ENCODE assay signal across 23 cellular contexts in genomic region chr17:1273492-1274242, GRCh38. TPM values are rescaled to one million over a fixed set of nuclear protein-coding genes. Genes with fewer than 3 reads are reported as not detected.
DNase-seq lines count a peak whose midpoint lies in the region; ATAC-seq and TF ChIP-seq lines count a peak whose summit lies in the region.
"Had no signal": no experiment of that assay in that cellular context is flagged by ENCODE, and none has a peak within 500 bp of the region (broad histone marks: within the 10 kb centered on the region; RNA-seq: fewer than 3 reads in every experiment).

No MANE protein-coding gene starts in this region.

- H3K9me3 Mint-ChIP-seq in H9 = no peaks in the 10 kb centered on the region; a peak in 1 of 5 replicates
- no peaks in the 10 kb centered on the region for H3K9me3 Mint-ChIP-seq in naive B cell
- no peaks in the 10 kb centered on the region for H3K9me3 Mint-ChIP-seq in stimulated activated naive B cell treated with anti-CD40 and anti-IgM and Interleukin-4, amounts not matched to agents 10 μg/mL and 1 μg/mL and 100 μg/mL, for 72 hours
- H3K9me3 Mint-ChIP-seq: CD4-positive, alpha-beta T cell had no signal

- no peak overlapping the region for H2BK20ac ChIP-seq in H9 (ENCODE audit: low read depth, low read length, poor library complexity, severe bottlenecking)

- no peaks in the 10 kb centered on the region for H3K23me2 ChIP-seq in H9 (ENCODE audit: insufficient read length, low read depth, low read length, poor library complexity, severe bottlenecking)

- no peak overlapping the region for H4K5ac ChIP-seq in H9 (ENCODE audit: insufficient read length, low read depth, low read length)

- H3K27ac Mint-ChIP-seq in H9 (no peak overlapping the region), naive B cell (peak overlapping the region in 2 of 6 donors; percentile 1 to 9)
- H3K27ac Mint-ChIP-seq in stimulated activated naive B cell treated with anti-CD40 and anti-IgM and Interleukin-4, amounts not matched to agents 10 μg/mL and 1 μg/mL and 100 μg/mL, for 72 hours = no peak overlapping the region
- H3K27ac Mint-ChIP-seq: CD4-positive, alpha-beta T cell had no signal

- no peaks in the 10 kb centered on the region for H3K79me1 ChIP-seq in H9 (ENCODE audit: insufficient read depth, low read depth, low read length, poor library complexity, severe bottlenecking)

- H3K9me3 ChIP-seq in H9 (ENCODE audit: control insufficient read depth, low read depth, low read length) (no peaks in the 10 kb centered on the region), BE2C (no peaks in the 10 kb centered on the region)
- H3K9me3 ChIP-seq in effector memory CD4-positive, alpha-beta T cell (ENCODE audit: control insufficient read depth, low read length) = no peaks in the 10 kb centered on the region

- H3K36me3 ChIP-seq in BE2C = no peaks in the 10 kb centered on the region
- no peaks in the 10 kb centered on the region for H3K36me3 ChIP-seq in effector memory CD4-positive, alpha-beta T cell (ENCODE audit: control insufficient read depth, insufficient read depth, low read length)

- H3K4me3 Mint-ChIP-seq in H9 = no peak overlapping the region
- H3K4me3 Mint-ChIP-seq in naive B cell = peak overlapping the region in 1 of 8 donors; percentile 14
- H3K4me3 Mint-ChIP-seq in stimulated activated naive B cell treated with anti-CD40 and anti-IgM and Interleukin-4, amounts not matched to agents 10 μg/mL and 1 μg/mL and 100 μg/mL, for 72 hours = no peak overlapping the region
- H3K4me3 Mint-ChIP-seq: CD4-positive, alpha-beta T cell had no signal

- H3K18ac ChIP-seq in H9 (ENCODE audit: insufficient read length, low read depth, low read length) = no peak overlapping the region

- no peak overlapping the region for H2AK5ac ChIP-seq in H9 (ENCODE audit: insufficient read length, low read length)

- intact Hi-C loops in posterior cingulate gyrus (cut with DNase I) = no loop called here

- H3K9ac ChIP-seq in H9 (ENCODE audit: extremely low read depth, insufficient read length, low read length) = no peak overlapping the region

- H3K27me3 Mint-ChIP-seq in H9 (ENCODE audit: low read depth) = peaks cover 18% of the 10 kb centered on the region
- peaks cover 14 to 58% (median 15%) of the 10 kb centered on the region in 3 donors for H3K27me3 Mint-ChIP-seq in naive B cell
- H3K27me3 Mint-ChIP-seq in stimulated activated naive B cell treated with anti-CD40 and anti-IgM and Interleukin-4, amounts not matched to agents 10 μg/mL and 1 μg/mL and 100 μg/mL, for 72 hours = peaks cover 26 to 50% of the 10 kb centered on the region in 2 donors

- no peak for TF ChIP-seq CTCF in H9 (conservative IDR thresholded peaks at IDR 0.05)
- TF ChIP-seq CTCF in BE2C (IDR thresholded peaks at IDR 0.05; ENCODE audit: low read depth, low read length) = no peak

- WGBS in H9 (ENCODE audit: extremely low coverage, insufficient read length, low lambda C conversion rate) = no CpG with 5 or more reads among the region's 13 CpGs

- no peaks in the 10 kb centered on the region for H4K20me1 ChIP-seq in H9 (ENCODE audit: control insufficient read depth, insufficient read depth, insufficient read length)

- no peaks in the 10 kb centered on the region for H3K79me2 ChIP-seq in H9 (ENCODE audit: insufficient read depth, low read length)

- H2BK15ac ChIP-seq in H9 (ENCODE audit: low read depth, low read length) = no peak overlapping the region

- no peaks in the 10 kb centered on the region for H3K27me3 ChIP-seq in H9 (ENCODE audit: insufficient read depth, low read length)
- H3K27me3 ChIP-seq in BE2C = no peaks in the 10 kb centered on the region
- H3K27me3 ChIP-seq in effector memory CD4-positive, alpha-beta T cell (replicated peaks; ENCODE audit: control insufficient read depth, insufficient read depth, low read length, poor library complexity, severe bottlenecking) = no peaks in the 10 kb centered on the region

- no peak overlapping the region for H3K56ac ChIP-seq in H9 (ENCODE audit: insufficient read length, low read depth, low read length)

- H2BK5ac ChIP-seq in H9 (ENCODE audit: insufficient read length, low read length) = no peak overlapping the region

- H3T11ph ChIP-seq in H9 (ENCODE audit: low read length) = no peak overlapping the region

- H3K36me3 Mint-ChIP-seq in H9 (ENCODE audit: insufficient read depth in 1 of 3, low read depth in 3 of 3) (no peaks in the 10 kb centered on the region), naive B cell (no peaks in the 10 kb centered on the region)
- H3K36me3 Mint-ChIP-seq in stimulated activated naive B cell treated with anti-CD40 and anti-IgM and Interleukin-4, amounts not matched to agents 10 μg/mL and 1 μg/mL and 100 μg/mL, for 72 hours = no peaks in the 10 kb centered on the region

- peaks cover 0 to 4% of the 10 kb centered on the region in 2 experiments; a peak in 2 of 4 replicates for H3K4me1 Mint-ChIP-seq in H9
- peaks cover 19 to 25% (median 24%) of the 10 kb centered on the region in 3 donors for H3K4me1 Mint-ChIP-seq in naive B cell
- peaks cover 13 to 28% of the 10 kb centered on the region in 2 donors for H3K4me1 Mint-ChIP-seq in stimulated activated naive B cell treated with anti-CD40 and anti-IgM and Interleukin-4, amounts not matched to agents 10 μg/mL and 1 μg/mL and 100 μg/mL, for 72 hours

- no peak overlapping the region for H2AFZ ChIP-seq in H9 (ENCODE audit: low read length)

- H3K4ac ChIP-seq in H9 (ENCODE audit: low read depth, low read length) = no peak overlapping the region

- H3K4me3 ChIP-seq in BE2C (ENCODE audit: low read depth, low read length) = no peak overlapping the region
- H3K4me3 ChIP-seq in effector memory CD4-positive, alpha-beta T cell (ENCODE audit: insufficient read depth, low read depth, low read length, poor library complexity, severe bottlenecking) = no peak overlapping the region
- H3K4me3 ChIP-seq: GM12878 had no signal

- no peak overlapping the region for H3K4me2 ChIP-seq in H9 (ENCODE audit: insufficient read depth, insufficient read length, low read length)

- no peak overlapping the region for H4K91ac ChIP-seq in H9 (ENCODE audit: insufficient read length, low read depth, low read length)

- DNase-seq in H9 (peak; percentile 23), RKO (ENCODE audit: low spot score) (peak; percentile 27), naive B cell (no peak), posterior cingulate gyrus (no peak), BE2C (no peak)
- DNase-seq in effector memory CD4-positive, alpha-beta T cell = no peak
- no peak for DNase-seq in stimulated activated naive B cell treated with anti-CD40 and anti-IgM and Interleukin-4, amounts not matched to agents 10 μg/mL and 1 μg/mL and 100 μg/mL, for 72 hours
- DNase-seq: AML-193; Calu3; CD4-positive, alpha-beta T cell; EL; GOT3; MM.1S; NCI-H1105; NCI-H1694 treated with DMSO at 0.1 percent for 48 hours; NCI-H748 treated with DMSO at 0.1 percent for 48 hours; PC-3; SIG-M5 had no signal

- H2BK120ac ChIP-seq in H9 (ENCODE audit: low read depth, low read length, poor library complexity, severe bottlenecking) = no peak overlapping the region

- H3K23ac ChIP-seq in H9 (ENCODE audit: insufficient read length, low read depth, low read length) = no peak overlapping the region

- ATAC-seq in naive B cell (ENCODE audit: low read depth in 2 of 2) = peak; percentile 76 to 80
- ATAC-seq in stimulated activated naive B cell treated with anti-CD40 and anti-IgM and Interleukin-4, amounts not matched to agents 10 μg/mL and 1 μg/mL and 100 μg/mL, for 72 hours (replicated peaks) = no peak
- ATAC-seq: GM12878, PC-3 had no signal

- no peak overlapping the region for H3K27ac ChIP-seq in H9 (ENCODE audit: insufficient read length, low read depth, low read length)
- H3K27ac ChIP-seq in effector memory CD4-positive, alpha-beta T cell (ENCODE audit: insufficient read depth, low read length, poor library complexity, severe bottlenecking) = no peak overlapping the region
- H3K27ac ChIP-seq: RWPE1 had no signal

- no peak overlapping the region for H2BK12ac ChIP-seq in H9 (ENCODE audit: insufficient read length, low read depth, low read length)

- H4K8ac ChIP-seq in H9 (replicated peaks; ENCODE audit: insufficient read length, low read depth, low read length) = no peak overlapping the region

- H3K4me1 ChIP-seq in H9 (ENCODE audit: insufficient read depth, low read length) (no peaks in the 10 kb centered on the region), BE2C (no peaks in the 10 kb centered on the region)
- H3K4me1 ChIP-seq in effector memory CD4-positive, alpha-beta T cell (ENCODE audit: control insufficient read depth, insufficient read depth, low read length, poor library complexity, severe bottlenecking) = peaks cover 6% of the 10 kb centered on the region

- no peak overlapping the region for H3K14ac ChIP-seq in H9 (ENCODE audit: insufficient read depth, low read length)

RNA-seq across cellular contexts. Expression of gene BHLHA9, which starts 3.4 kb away (rescaled TPM):
- not detected in 2 replicates for total RNA-seq in H9 (2021)
- not detected for polyA plus RNA-seq in naive B cell (ENCODE audit: low read depth in 6 of 6)
- polyA plus RNA-seq in BE2C (2012; ENCODE audit: insufficient read depth, insufficient read length, low read depth) = not detected
- total RNA-seq: Calu3; CD4-positive, alpha-beta T cell; GM12878; LHCN-M2; NCI-H460; PC-3; T-helper 1 cell treated with Interleukin-12 subunit alpha and Interleukin-12 subunit beta and Interleukin-4 antibody, amounts not matched to agents 30 ng/mL and 1 ng/mL, for 36 hours had no signal
- polyA plus RNA-seq: GM12878 had no signal

RNA-seq across cellular contexts. Expression of gene TRARG1, which starts 5.8 kb away (rescaled TPM):
- not detected in 2 replicates for total RNA-seq in H9 (2021)
- polyA plus RNA-seq in naive B cell (ENCODE audit: low read depth in 6 of 6) = not detected
- not detected for polyA plus RNA-seq in BE2C (2012; ENCODE audit: insufficient read depth, insufficient read length, low read depth)
- total RNA-seq: Calu3; CD4-positive, alpha-beta T cell; GM12878; LHCN-M2; NCI-H460; PC-3 had no signal
- polyA plus RNA-seq: GM12878 had no signal

Comparison
In these comparisons a context has a peak if more than half of its experiments do, and no peak if none do; other contexts are left out.
1. DNase-seq: peak in H9 (single experiment) and RKO (single experiment); none in naive B cell (single experiment), posterior cingulate gyrus (0 of 10), BE2C (single experiment), effector memory CD4-positive, alpha-beta T cell (0 of 3) and stimulated activated naive B cell treated with anti-CD40 and anti-IgM and Interleukin-4, amounts not matched to agents 10 μg/mL and 1 μg/mL and 100 μg/mL, for 72 hours (single experiment).
2. ATAC-seq: peak in naive B cell (2 of 2); none in stimulated activated naive B cell treated with anti-CD40 and anti-IgM and Interleukin-4, amounts not matched to agents 10 μg/mL and 1 μg/mL and 100 μg/mL, for 72 hours (0 of 2).